In genomic region chr17:36934759-36935630, GRCh38 we compare ENCODE assay signal across 1 cellular context.
TF ChIP-seq lines count a peak whose summit lies in the region.

No MANE protein-coding gene starts in this region.

TF ChIP-seq in A549, 52 proteins besides CTCF, POLR2A, EP300 and RAD21 (continued from another document):
- TF ChIP-seq REST (IDR thresholded peaks at IDR 0.05) (no peak), POLR2AphosphoS2 (conservative IDR thresholded peaks at IDR 0.05; ENCODE audit: low read length) (no peak), RARB (CRISPR knock-in tag; IDR thresholded peaks at IDR 0.05) (no peak), SMC3 (IDR thresholded peaks at IDR 0.05) (peak; percentile 19; the same call in 1 of the 3 replicates), JUNB (IDR thresholded peaks at IDR 0.05) (no peak), CBX8 (IDR thresholded peaks at IDR 0.05) (peak; percentile 36; the same call in 1 of the 2 replicates), CEBPB (IDR thresholded peaks at IDR 0.05) (no peak), RCOR1 (IDR thresholded peaks at IDR 0.05; ENCODE audit: low read depth, low read length) (no peak), SREBF2 (IDR thresholded peaks at IDR 0.05) (no peak), TP53 (CRISPR knock-in tag; IDR thresholded peaks at IDR 0.05) (no peak), ZNF302 (CRISPR knock-in tag; IDR thresholded peaks at IDR 0.05) (no peak)
TF ChIP-seq in A549: peak in this region for 9.
